29 cellular contexts compared by ENCODE assay signal in the genomic region with DNA sequence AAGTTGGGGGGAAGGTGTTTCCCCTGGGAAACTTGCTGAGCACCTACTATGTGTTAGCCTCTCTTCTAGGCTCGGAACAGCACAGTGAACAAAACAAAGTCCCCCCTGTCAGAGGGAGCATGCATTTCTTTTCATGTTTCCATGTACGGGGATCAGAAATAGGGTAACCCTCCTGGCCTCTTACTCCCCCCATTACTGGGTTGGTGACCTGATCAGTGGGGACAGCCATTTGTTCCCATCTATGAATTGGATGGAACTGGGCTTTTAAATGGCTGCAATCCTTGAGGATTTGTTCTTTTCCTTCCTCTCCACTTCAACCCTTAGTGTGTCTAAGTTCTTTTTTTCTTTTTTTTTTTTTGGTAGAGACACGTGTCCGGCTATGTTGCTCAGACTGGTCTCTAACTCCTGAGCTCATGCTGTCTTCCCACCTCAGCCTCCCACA. TPM values are rescaled to one million over a fixed set of nuclear protein-coding genes. Genes with fewer than 3 reads are reported as not detected.
A peak's percentile ranks its signal among the peaks of the same experiment; 100 is the strongest.
DNase-seq lines count a peak whose midpoint lies in the region; ATAC-seq, FAIRE-seq and TF ChIP-seq lines count a peak whose summit lies in the region.
"Had no signal": no experiment of that assay in that cellular context is flagged by ENCODE, and none has a peak within 500 bp of the region (broad histone marks: within the 10 kb centered on the region; RNA-seq: fewer than 3 reads in every experiment).

No MANE protein-coding gene starts in this region.

- TF ChIP-seq POLR2A in A549 (IDR thresholded peaks at IDR 0.05; ENCODE audit: low read length) (no peak), H1 (IDR thresholded peaks at IDR 0.05; ENCODE audit: control extremely low read depth in 1 of 2, low read depth in 2 of 2, low read length in 2 of 2) (peak in 1 of 2 experiments; percentile 34; a peak in 2 of 3 replicates)

- no peaks in the 10 kb centered on the region for H3K23me2 ChIP-seq in H1 (ENCODE audit: low read depth, low read length)

- no peak overlapping the region for H4K5ac ChIP-seq in H1 (ENCODE audit: insufficient read length, low read depth, low read length)

- no peaks in the 10 kb centered on the region for H3K27me3 ChIP-seq in H1 (replicated peaks in 1 of 4; ENCODE audit: control insufficient read depth in 3 of 4, extremely low read depth in 1 of 4, insufficient read depth in 3 of 4, low read length in 3 of 4)
- H3K27me3 ChIP-seq: ovary, SJSA1, suprapubic skin had no signal

- H3K36me3 ChIP-seq in H1 (ENCODE audit: control insufficient read depth in 2 of 4, insufficient read depth in 4 of 4, low read length in 3 of 4), result peaks cover 12 to 31% (median 25%) of the 10 kb centered on the region in 4 experiments
- H3K36me3 ChIP-seq: ovary had no signal

- H3K56ac ChIP-seq in H1 (replicated peaks; ENCODE audit: insufficient read length, low read depth, low read length), result no peak overlapping the region

- H2BK20ac ChIP-seq in H1 (ENCODE audit: low read length), result no peak overlapping the region

- H3K27me3 Mint-ChIP-seq in osteocyte (ENCODE audit: unreplicated experiment), result no peaks in the 10 kb centered on the region
- no peaks in the 10 kb centered on the region for H3K27me3 Mint-ChIP-seq in activated CD4-positive, alpha-beta memory T cell treated with anti-CD3 and anti-CD28 coated beads, Interleukin-2, amount 10 ng/mL, durations not matched to agents 7 days and 5 days
- H3K27me3 Mint-ChIP-seq: activated CD8-positive, alpha-beta T cell treated with anti-CD3 and anti-CD28 coated beads for 36 hours; naive thymus-derived CD8-positive, alpha-beta T cell had no signal

- no peak overlapping the region for H2BK15ac ChIP-seq in H1 (ENCODE audit: low read length)

- POLR2A ChIA-PET in A549 (lab: Yijun Ruan, JAX), result interaction anchor here (0.7 to 1.0 kb wide), 2 partner anchors 8 to 14 kb away, joined by 5 read pairs; a partner anchor contains a TSS
- POLR2A ChIA-PET in H1 (lab: Charles Lee; ENCODE audit: partially characterized antibody), result interaction anchor here (0.6 to 14.1 kb wide), 12 partner anchors 8 to 251 kb away, joined by 3 to 431 read pairs (median 4); a partner anchor contains a TSS
- POLR2A ChIA-PET in activated CD4-positive, alpha-beta memory T cell treated with anti-CD3 and anti-CD28 coated beads, Interleukin-2, amount 10 ng/mL, durations not matched to agents 7 days and 5 days (lab: Charles Lee), result interaction anchor here (11.9 kb wide), 1 partner anchor 14 kb away, joined by 153 read pairs; a partner anchor contains a TSS

- FAIRE-seq in A549 (lab: Jason Lieb, UNC) (no peak), H1 (lab: Jason Lieb, UNC) (no peak)
- FAIRE-seq: colon, D721Med, TTC549, urothelium cell line had no signal

- no peaks in the 10 kb centered on the region for H3K79me2 ChIP-seq in H1 (ENCODE audit: control insufficient read depth in 1 of 2, insufficient read depth in 2 of 2, low read length in 2 of 2)

- H2BK12ac ChIP-seq in H1 (ENCODE audit: low read depth, low read length), result no peak overlapping the region

- H2BK120ac ChIP-seq in H1 (replicated peaks; ENCODE audit: low read depth, low read length), result no peak overlapping the region

- no peak overlapping the region for H3K4me3 ChIP-seq in A549
- no peak overlapping the region for H3K4me3 ChIP-seq in H1 (ENCODE audit: extremely low read depth in 1 of 4, insufficient read depth in 2 of 4, low read depth in 3 of 4, low read length in 4 of 4)
- H3K4me3 ChIP-seq: lower lobe of right lung, ovary, SJSA1, suprapubic skin had no signal

- H3K4ac ChIP-seq in H1 (replicated peaks; ENCODE audit: insufficient read length, low read depth, low read length), result no peak overlapping the region

- H3K4me3 Mint-ChIP-seq in osteocyte (ENCODE audit: unreplicated experiment), result no peak overlapping the region
- H3K4me3 Mint-ChIP-seq in activated CD4-positive, alpha-beta memory T cell treated with anti-CD3 and anti-CD28 coated beads, Interleukin-2, amount 10 ng/mL, durations not matched to agents 7 days and 5 days, result no peak overlapping the region
- H3K4me3 Mint-ChIP-seq: activated CD8-positive, alpha-beta T cell treated with anti-CD3 and anti-CD28 coated beads for 36 hours; activated T-cell treated with anti-CD3 and anti-CD28 coated beads, Interleukin-2, amount 50 U/mL, for 4 hours had no signal

- H3K79me1 ChIP-seq in H1 (ENCODE audit: low read depth, low read length), result no peaks in the 10 kb centered on the region

- H4K20me1 ChIP-seq in H1 (replicated peaks in 1 of 2; ENCODE audit: control insufficient read depth in 1 of 2, insufficient read depth in 2 of 2, low read length in 2 of 2), result peaks cover 2 to 8% of the 10 kb centered on the region in 2 experiments

- no peak overlapping the region for H4K8ac ChIP-seq in H1 (ENCODE audit: extremely low read depth, insufficient read depth, low read length)

- no peak overlapping the region for H2AFZ ChIP-seq in H1 (ENCODE audit: low read length)

- ATAC-seq in A549 (peak; percentile 9 to 11; a peak in 4 of 6 replicates), HG03460 (IDR thresholded peaks at IDR 0.05; ENCODE audit: unreplicated experiment) (no peak)
- ATAC-seq: activated CD8-positive, alpha-beta T cell treated with anti-CD3 and anti-CD28 coated beads for 36 hours; lower lobe of right lung; naive thymus-derived CD8-positive, alpha-beta T cell had no signal

- no peak overlapping the region for H3K14ac ChIP-seq in H1 (ENCODE audit: insufficient read length)

- CTCF ChIA-PET in A549 (lab: Yijun Ruan, JAX), result interaction anchor here (1.1 to 3.0 kb wide), 4 partner anchors 8 to 339 kb away, joined by 3 to 16 read pairs (median 6); no protein-coding TSS in a partner anchor
- CTCF ChIA-PET in H1 (lab: Charles Lee; ENCODE audit: partially characterized antibody), result interaction anchor here (0.6 to 9.9 kb wide), 6 partner anchors 11 to 223 kb away, joined by 3 to 122 read pairs (median 4); no protein-coding TSS in a partner anchor
- CTCF ChIA-PET in activated CD4-positive, alpha-beta memory T cell treated with anti-CD3 and anti-CD28 coated beads, Interleukin-2, amount 10 ng/mL, durations not matched to agents 7 days and 5 days (lab: Charles Lee), result interaction anchor here (0.9 to 4.3 kb wide), 5 partner anchors 14 to 392 kb away, joined by 3 to 33 read pairs (median 7); a partner anchor contains a TSS

- TF ChIP-seq EP300 in A549 (IDR thresholded peaks at IDR 0.05), result no peak
- TF ChIP-seq EP300 in H1 (IDR thresholded peaks at IDR 0.05; ENCODE audit: borderline replicate concordance in 1 of 2, low read depth in 2 of 2, low read length in 2 of 2), result no peak

- no peak overlapping the region for H3K9ac ChIP-seq in H1 (replicated peaks in 1 of 4; ENCODE audit: extremely low read depth in 1 of 4, low read depth in 3 of 4, low read length in 3 of 4)

- DNase-seq in DMS 273 (lab: John Stamatoyannopoulos, UW; ENCODE audit: unreplicated experiment), result peak; percentile 44
- no peak for DNase-seq in DMS 273 treated with DMSO at 0.1 percent for 48 hours (lab: John Stamatoyannopoulos, UW)
- DNase-seq in A549 (ENCODE audit: low read depth in 1 of 2, low spot score in 1 of 2), result no peak
- peak; percentile 59 for DNase-seq in NAMALWA (ENCODE audit: low spot score)
- no peak for DNase-seq in H1 (ENCODE audit: low read depth in 1 of 2, low spot score in 2 of 2)
- no peak for DNase-seq in osteocyte (ENCODE audit: extremely low spot score, unreplicated experiment)
- DNase-seq in activated CD4-positive, alpha-beta memory T cell treated with anti-CD3 and anti-CD28 coated beads, Interleukin-2, amount 10 ng/mL, durations not matched to agents 7 days and 5 days, result no peak
- DNase-seq: activated CD4-positive, alpha-beta T cell treated with anti-CD3 and anti-CD28 coated beads for 1 hour; activated CD8-positive, alpha-beta T cell treated with anti-CD3 and anti-CD28 coated beads for 36 hours; activated T-cell treated with anti-CD3 and anti-CD28 coated beads, Interleukin-2, amount 50 U/mL, for 4 hours; amygdala; effector CD4-positive, alpha-beta T cell; erythroblast; foreskin fibroblast; H7; KBM-7; lower lobe of right lung; naive thymus-derived CD8-positive, alpha-beta T cell; NCI-H1436; NCI-H774; ovary had no signal

- no peaks in the 10 kb centered on the region for H3K9me3 Mint-ChIP-seq in osteocyte (ENCODE audit: unreplicated experiment)
- H3K9me3 Mint-ChIP-seq in activated CD4-positive, alpha-beta memory T cell treated with anti-CD3 and anti-CD28 coated beads, Interleukin-2, amount 10 ng/mL, durations not matched to agents 7 days and 5 days, result no peaks in the 10 kb centered on the region
- H3K9me3 Mint-ChIP-seq: activated CD8-positive, alpha-beta T cell treated with anti-CD3 and anti-CD28 coated beads for 36 hours; activated T-cell treated with anti-CD3 and anti-CD28 coated beads, Interleukin-2, amount 50 U/mL, for 4 hours; naive thymus-derived CD8-positive, alpha-beta T cell had no signal

- no peak overlapping the region for H3K27ac Mint-ChIP-seq in osteocyte (ENCODE audit: unreplicated experiment)
- H3K27ac Mint-ChIP-seq in activated CD4-positive, alpha-beta memory T cell treated with anti-CD3 and anti-CD28 coated beads, Interleukin-2, amount 10 ng/mL, durations not matched to agents 7 days and 5 days, result no peak overlapping the region

- no peak overlapping the region for H3K23ac ChIP-seq in H1 (ENCODE audit: insufficient read length)

- H3K4me2 ChIP-seq in A549, result no peak overlapping the region
- H3K4me2 ChIP-seq in H1 (ENCODE audit: insufficient read depth in 1 of 2, low read depth in 2 of 2, low read length in 2 of 2), result no peak overlapping the region

- H3K9me3 ChIP-seq in A549, result no peaks in the 10 kb centered on the region
- H3K9me3 ChIP-seq in H1 (ENCODE audit: insufficient read depth in 2 of 2, low read depth in 1 of 2, low read length in 1 of 2), result no peaks in the 10 kb centered on the region
- H3K9me3 ChIP-seq: lower lobe of right lung, ovary, SJSA1, suprapubic skin had no signal

- WGBS in A549 (ENCODE audit: missing lambda C conversion rate), result 94% methylated on average over 4 of the region's 4 CpGs
- WGBS in H1 (ENCODE audit: extremely low coverage in 1 of 2, insufficient coverage in 1 of 2, insufficient read length in 1 of 2, insufficient replicate concordance in 2 of 2, low coverage in 1 of 2, low lambda C conversion rate in 2 of 2, missing lambda C conversion rate in 1 of 2), 2 experiments, result 97% methylated on average over 2 of the region's 4 CpGs; no CpG with 5 or more reads in 1 of the 2 experiments

- H3K4me1 Mint-ChIP-seq in osteocyte (ENCODE audit: unreplicated experiment), result no peaks in the 10 kb centered on the region
- peaks cover 10% of the 10 kb centered on the region for H3K4me1 Mint-ChIP-seq in activated CD4-positive, alpha-beta memory T cell treated with anti-CD3 and anti-CD28 coated beads, Interleukin-2, amount 10 ng/mL, durations not matched to agents 7 days and 5 days

- no peak overlapping the region for H3K18ac ChIP-seq in H1 (ENCODE audit: extremely low read depth, low read length)

- no peak overlapping the region for H2AK5ac ChIP-seq in H1 (ENCODE audit: low read depth, low read length)

- H3K4me1 ChIP-seq in A549 (no peaks in the 10 kb centered on the region), H1 (replicated peaks in 1 of 4; ENCODE audit: control insufficient read depth in 3 of 4, insufficient read depth in 4 of 4, low read length in 3 of 4) (peaks cover 0 to 5% (median 2%) of the 10 kb centered on the region in 4 experiments; a peak in 3 of 7 replicates)
- H3K4me1 ChIP-seq: lower lobe of right lung, SJSA1, suprapubic skin had no signal

- peaks cover 14% of the 10 kb centered on the region for H3K36me3 Mint-ChIP-seq in osteocyte (ENCODE audit: unreplicated experiment)
- H3K36me3 Mint-ChIP-seq in activated CD4-positive, alpha-beta memory T cell treated with anti-CD3 and anti-CD28 coated beads, Interleukin-2, amount 10 ng/mL, durations not matched to agents 7 days and 5 days (ENCODE audit: low read depth), result peaks cover 37% of the 10 kb centered on the region

- TF ChIP-seq CTCF in A549 (IDR thresholded peaks at IDR 0.05) (no peak), H1 (IDR thresholded peaks at IDR 0.05; ENCODE audit: control extremely low read depth in 1 of 3, insufficient read depth in 1 of 3, low read depth in 1 of 3, low read length in 3 of 3) (no peak), osteocyte (IDR thresholded peaks at IDR 0.05) (no peak)

- no peak overlapping the region for H2BK5ac ChIP-seq in H1 (ENCODE audit: low read depth, low read length)

- H3K27ac ChIP-seq in A549 (no peak overlapping the region), H1 (ENCODE audit: low read depth, low read length) (no peak overlapping the region)
- H3K27ac ChIP-seq: 22Rv1, lower lobe of right lung, ovary, SJSA1, suprapubic skin had no signal

- TF ChIP-seq RAD21 in A549 (conservative IDR thresholded peaks at IDR 0.05 in 1 of 2, IDR thresholded peaks at IDR 0.05 in 1 of 2), result no peak
- TF ChIP-seq RAD21 in H1 (IDR thresholded peaks at IDR 0.05 in 1 of 2, conservative IDR thresholded peaks at IDR 0.05 in 1 of 2; ENCODE audit: low read depth in 2 of 2, low read length in 2 of 2), result no peak

- no peak overlapping the region for H4K91ac ChIP-seq in H1 (replicated peaks; ENCODE audit: insufficient read length, low read length)

RNA-seq across cellular contexts. Expression of a gene that starts 13.7 kb away (rescaled TPM):
- 390 and 456 TPM in 2 replicates for polyA plus RNA-seq in A549 (2011; rRNA removed)
- 237 and 279 TPM in 2 replicates for polyA plus RNA-seq in A549 (2012; cell fraction: cytosol; rRNA removed)
- polyA plus RNA-seq in A549 (2012; cell fraction: nucleus; rRNA removed), result 106 and 163 TPM in 2 replicates
- 745 to 805 TPM (median 766 TPM) in 3 replicates for polyA plus RNA-seq in A549 (2017; fragmentation: RNase III; extraction: RNeasy Plus Mini Kit Qiagen cat#74134 plus additional on column Dnase treatment)
- 112 and 119 TPM in 2 replicates for polyA minus RNA-seq in A549 (2011; rRNA and poly(A)+ RNA removed)
- 1,442 and 1,478 TPM in 2 replicates for total RNA-seq in H1 (2021; fragmentation: NEBNext Ultra II Directional; extraction: Animal tissue kit (Norgen Biotek cat#: 25700))
- polyA plus RNA-seq in H1 (2011; rRNA removed), result 61.2 and 61.5 TPM in 2 replicates
- 262 TPM for polyA plus RNA-seq in H1 (2011; cell fraction: cytosol; rRNA removed)
- polyA plus RNA-seq in H1 (2011; cell fraction: nucleus; rRNA removed), result 125 TPM
- polyA plus RNA-seq in H1 (2012, experiment 1 of 2), result 864 to 1,058 TPM (median 903 TPM) in 4 replicates
- 81.1 TPM for polyA plus RNA-seq in H1 (2012, experiment 2 of 2)
- 607 TPM for polyA plus RNA-seq in H1 (2013, experiment 1 of 2)
- polyA plus RNA-seq in H1 (2013, experiment 2 of 2), result 625 TPM
- polyA minus RNA-seq in H1 (2011; rRNA and poly(A)+ RNA removed), result 73.2 and 117 TPM in 2 replicates
- polyA minus RNA-seq in H1 (2011; cell fraction: cytosol; rRNA and poly(A)+ RNA removed), result 146 TPM
- polyA minus RNA-seq in H1 (2011; cell fraction: nucleus; rRNA and poly(A)+ RNA removed), result 137 TPM
- 407 and 421 TPM in 2 replicates for total RNA-seq in osteocyte
- 100 to 1,000 TPM; 454 to 476 TPM for total RNA-seq in activated CD4-positive, alpha-beta memory T cell treated with anti-CD3 and anti-CD28 coated beads, Interleukin-2, amount 10 ng/mL, durations not matched to agents 7 days and 5 days

RNA-seq across cellular contexts. Expression of a gene that starts 55.1 kb away (rescaled TPM):
- polyA plus RNA-seq in A549 (2011; rRNA removed), result 0.48 and 0.95 TPM in 2 replicates
- polyA plus RNA-seq in A549 (2012; cell fraction: cytosol; rRNA removed), result 0.94 and 1.1 TPM in 2 replicates
- polyA plus RNA-seq in A549 (2012; cell fraction: nucleus; rRNA removed), result 1.7 and 3.0 TPM in 2 replicates
- polyA plus RNA-seq in A549 (2017; fragmentation: RNase III; extraction: RNeasy Plus Mini Kit Qiagen cat#74134 plus additional on column Dnase treatment), result 0.71 to 1.3 TPM (median 0.96 TPM) in 3 replicates
- polyA minus RNA-seq in A549 (2011; rRNA and poly(A)+ RNA removed), result 1.2 and 1.7 TPM in 2 replicates
- total RNA-seq in H1 (2021; fragmentation: NEBNext Ultra II Directional; extraction: Animal tissue kit (Norgen Biotek cat#: 25700)), result 72.5 and 73.1 TPM in 2 replicates
- 26.4 and 27.7 TPM in 2 replicates for polyA plus RNA-seq in H1 (2011; rRNA removed)
- 15.1 TPM for polyA plus RNA-seq in H1 (2011; cell fraction: cytosol; rRNA removed)
- polyA plus RNA-seq in H1 (2011; cell fraction: nucleus; rRNA removed), result 33.9 TPM
- 54.0 to 78.2 TPM (median 68.9 TPM) in 4 replicates for polyA plus RNA-seq in H1 (2012, experiment 1 of 2)
- 70.7 TPM for polyA plus RNA-seq in H1 (2012, experiment 2 of 2)
- 150 TPM for polyA plus RNA-seq in H1 (2013, experiment 1 of 2)
- polyA plus RNA-seq in H1 (2013, experiment 2 of 2), result 144 TPM
- 19.3 and 21.6 TPM in 2 replicates for polyA minus RNA-seq in H1 (2011; rRNA and poly(A)+ RNA removed)
- polyA minus RNA-seq in H1 (2011; cell fraction: cytosol; rRNA and poly(A)+ RNA removed), result 41.2 TPM
- 19.9 TPM for polyA minus RNA-seq in H1 (2011; cell fraction: nucleus; rRNA and poly(A)+ RNA removed)
- 1.1 and 1.5 TPM in 2 replicates for total RNA-seq in osteocyte
- under 1 TPM in 1 of 2 experiments, not detected in 1; 0.15 TPM for total RNA-seq in activated CD4-positive, alpha-beta memory T cell treated with anti-CD3 and anti-CD28 coated beads, Interleukin-2, amount 10 ng/mL, durations not matched to agents 7 days and 5 days
- total RNA-seq: SJSA1 had no signal

Comparison
In these comparisons a context has a peak if more than half of its experiments do, and no peak if none do; other contexts are left out.
1. DNase-seq: peak in DMS 273 (single experiment) and NAMALWA (single experiment); none in DMS 273 treated with DMSO at 0.1 percent for 48 hours (single experiment), A549 (0 of 2), H1 (0 of 2), osteocyte (single experiment) and activated CD4-positive, alpha-beta memory T cell treated with anti-CD3 and anti-CD28 coated beads, Interleukin-2, amount 10 ng/mL, durations not matched to agents 7 days and 5 days (single experiment).
2. RNA of a gene that starts 55.1 kb away (total RNA-seq): 72.5 to 73.1 TPM in H1; 1.1 to 1.5 TPM in osteocyte and 0.15 TPM in activated CD4-positive, alpha-beta memory T cell treated with anti-CD3 and anti-CD28 coated beads, Interleukin-2, amount 10 ng/mL, durations not matched to agents 7 days and 5 days; every median in the first group is over 10 times any median in the second.